In genomic region chr4:57437649-57438048, GRCh38 we compare ENCODE assay signal across 33 cellular contexts.
"Had no signal": no experiment of that assay in that cellular context is flagged by ENCODE, and none has a peak within 500 bp of the region (broad histone marks: within the 10 kb centered on the region; RNA-seq: fewer than 3 reads in every experiment).

No MANE protein-coding gene starts in this region.

- H3K36me3 Mint-ChIP-seq: activated CD4-positive, alpha-beta memory T cell treated with anti-CD3 and anti-CD28 coated beads for 36 hours; activated CD8-positive, alpha-beta memory T cell treated with anti-CD3 and anti-CD28 coated beads, Interleukin-2, amount 10 ng/mL, durations not matched to agents 7 days and 5 days; activated naive CD4-positive, alpha-beta T cell treated with anti-CD3 and anti-CD28 coated beads, Interleukin-2, amount 50 U/mL, for 24 hours; activated naive CD8-positive, alpha-beta T cell treated with anti-CD3 and anti-CD28 coated beads for 36 hours had no signal

- H3K4me1 ChIP-seq: adrenal gland, foreskin keratinocyte, gastrocnemius medialis had no signal

- H3K4me3 Mint-ChIP-seq: activated CD4-positive, alpha-beta memory T cell treated with anti-CD3 and anti-CD28 coated beads for 36 hours; activated CD4-positive, alpha-beta T cell treated with anti-CD3 and anti-CD28 coated beads for 36 hours; activated CD4-positive, alpha-beta T cell treated with anti-CD3 and anti-CD28 coated beads, Interleukin-2, amount 10 ng/mL, durations not matched to agents 24 days and 14 days; activated CD8-positive, alpha-beta memory T cell treated with anti-CD3 and anti-CD28 coated beads, Interleukin-2, amount 10 ng/mL, durations not matched to agents 7 days and 5 days; activated CD8-positive, alpha-beta T cell treated with anti-CD3 and anti-CD28 coated beads, Interleukin-2, amount 10 ng/mL, durations not matched to agents 7 days and 5 days; activated naive CD4-positive, alpha-beta T cell treated with anti-CD3 and anti-CD28 coated beads for 36 hours; activated naive CD4-positive, alpha-beta T cell treated with anti-CD3 and anti-CD28 coated beads, Interleukin-2, amount 50 U/mL, for 24 hours; activated naive CD8-positive, alpha-beta T cell treated with anti-CD3 and anti-CD28 coated beads for 36 hours; activated naive CD8-positive, alpha-beta T cell treated with anti-CD3 and anti-CD28 coated beads, Interleukin-2, amount 50 U/mL, for 24 hours; activated T-helper 1 cell treated with anti-CD3 and anti-CD28 coated beads, Interleukin-12 subunit alpha, Interleukin-12 subunit beta, Interleukin-2, Interleukin-4 antibody, amounts not matched to agents 30 ng/mL and 10 ng/mL and 1 ng/mL, durations not matched to agents 14 hours and 24 hours and 36 hours; effector memory CD8-positive, alpha-beta T cell had no signal

- H3K4me1 Mint-ChIP-seq: activated CD4-positive, alpha-beta T cell treated with anti-CD3 and anti-CD28 coated beads for 36 hours; activated CD4-positive, alpha-beta T cell treated with anti-CD3 and anti-CD28 coated beads, Interleukin-2, amount 10 ng/mL, durations not matched to agents 24 days and 14 days; activated CD8-positive, alpha-beta memory T cell treated with anti-CD3 and anti-CD28 coated beads, Interleukin-2, amount 10 ng/mL, durations not matched to agents 7 days and 5 days; activated naive CD4-positive, alpha-beta T cell treated with anti-CD3 and anti-CD28 coated beads, Interleukin-2, amount 50 U/mL, for 24 hours; activated naive CD8-positive, alpha-beta T cell treated with anti-CD3 and anti-CD28 coated beads for 36 hours; activated naive CD8-positive, alpha-beta T cell treated with anti-CD3 and anti-CD28 coated beads, Interleukin-2, amount 50 U/mL, for 24 hours had no signal

- DNase-seq: activated CD4-positive, alpha-beta memory T cell treated with anti-CD3 and anti-CD28 coated beads for 36 hours; activated CD4-positive, alpha-beta T cell treated with anti-CD3 and anti-CD28 coated beads for 36 hours; activated CD4-positive, alpha-beta T cell treated with anti-CD3 and anti-CD28 coated beads, Interleukin-2, amount 10 ng/mL, durations not matched to agents 24 days and 14 days; activated CD4-positive, CD25-positive, alpha-beta regulatory T cell; activated CD4-positive, CD25-positive, alpha-beta regulatory T cell treated with anti-CD3 and anti-CD28 coated beads, Interleukin-2, amount 50 U/mL, for 72 hours; activated CD8-positive, alpha-beta memory T cell treated with anti-CD3 and anti-CD28 coated beads, Interleukin-2, amount 10 ng/mL, durations not matched to agents 7 days and 5 days; activated CD8-positive, alpha-beta memory T cell treated with anti-CD3 and anti-CD28 coated beads, Interleukin-2, amount 50 U/mL, for 4 hours; activated CD8-positive, alpha-beta T cell treated with anti-CD3 and anti-CD28 coated beads, Interleukin-2, amount 10 ng/mL, durations not matched to agents 7 days and 5 days; activated effector memory CD4-positive, alpha-beta T cell treated with anti-CD3 and anti-CD28 coated beads, Interleukin-2, amount 50 U/mL, for 16 hours; activated naive CD4-positive, alpha-beta T cell treated with anti-CD3 and anti-CD28 coated beads for 36 hours; activated naive CD8-positive, alpha-beta T cell treated with anti-CD3 and anti-CD28 coated beads for 36 hours; activated naive CD8-positive, alpha-beta T cell treated with anti-CD3 and anti-CD28 coated beads, Interleukin-2, amount 50 U/mL, for 24 hours; activated T-cell treated with anti-CD3 and anti-CD28 coated beads, Interleukin-2, amount 50 U/mL, for 1 hour; activated T-cell treated with anti-CD3 and anti-CD28 coated beads, Interleukin-2, amount 50 U/mL, for 48 hours; adrenal gland; amygdala; aorta; body of pancreas; caudate nucleus; cortex of kidney; dermis blood vessel endothelial cell; effector CD4-positive, alpha-beta T cell; effector memory CD8-positive, alpha-beta T cell; erythroblast; foreskin keratinocyte; gastrocnemius medialis; glutamatergic neuron; heart left ventricle; T-helper 2 cell had no signal

- H3K36me3 ChIP-seq: adrenal gland, esophagus muscularis mucosa, gastrocnemius medialis, heart left ventricle had no signal

- H3K9me3 ChIP-seq: adrenal gland, body of pancreas, esophagus muscularis mucosa, gastrocnemius medialis, heart left ventricle had no signal

- H3K9me3 Mint-ChIP-seq: activated CD4-positive, alpha-beta memory T cell treated with anti-CD3 and anti-CD28 coated beads for 36 hours; activated CD4-positive, alpha-beta T cell treated with anti-CD3 and anti-CD28 coated beads, Interleukin-2, amount 10 ng/mL, durations not matched to agents 24 days and 14 days; activated naive CD4-positive, alpha-beta T cell treated with anti-CD3 and anti-CD28 coated beads for 36 hours; activated naive CD4-positive, alpha-beta T cell treated with anti-CD3 and anti-CD28 coated beads, Interleukin-2, amount 50 U/mL, for 24 hours; activated naive CD8-positive, alpha-beta T cell treated with anti-CD3 and anti-CD28 coated beads for 36 hours; activated naive CD8-positive, alpha-beta T cell treated with anti-CD3 and anti-CD28 coated beads, Interleukin-2, amount 50 U/mL, for 24 hours; activated T-helper 1 cell treated with anti-CD3 and anti-CD28 coated beads, Interleukin-12 subunit alpha, Interleukin-12 subunit beta, Interleukin-2, Interleukin-4 antibody, amounts not matched to agents 30 ng/mL and 10 ng/mL and 1 ng/mL, durations not matched to agents 14 hours and 24 hours and 36 hours; activated T-helper 2 cell treated with anti-CD3 and anti-CD28 coated beads, Interferon-gamma antibody, Interleukin-2, Interleukin-4, amounts not matched to agents 10 μg/mL and 5 μg/mL and 100 μg/mL, durations not matched to agents 14 hours and 24 hours and 36 hours had no signal

- ATAC-seq: activated CD4-positive, alpha-beta T cell treated with anti-CD3 and anti-CD28 coated beads for 36 hours; activated CD8-positive, alpha-beta memory T cell treated with anti-CD3 and anti-CD28 coated beads, Interleukin-2, amount 10 ng/mL, durations not matched to agents 7 days and 5 days; activated CD8-positive, alpha-beta T cell treated with anti-CD3 and anti-CD28 coated beads, Interleukin-2, amount 10 ng/mL, durations not matched to agents 7 days and 5 days; activated naive CD8-positive, alpha-beta T cell treated with anti-CD3 and anti-CD28 coated beads, Interleukin-2, amount 50 U/mL, for 24 hours; body of pancreas; effector memory CD8-positive, alpha-beta T cell; foreskin keratinocyte; gastrocnemius medialis; heart left ventricle had no signal

- H3K27me3 ChIP-seq: adrenal gland, body of pancreas, esophagus muscularis mucosa, gastrocnemius medialis had no signal

- H3K27ac Mint-ChIP-seq: activated CD4-positive, alpha-beta memory T cell treated with anti-CD3 and anti-CD28 coated beads for 36 hours; activated CD4-positive, alpha-beta T cell treated with anti-CD3 and anti-CD28 coated beads for 36 hours; activated CD4-positive, alpha-beta T cell treated with anti-CD3 and anti-CD28 coated beads, Interleukin-2, amount 10 ng/mL, durations not matched to agents 24 days and 14 days; activated CD8-positive, alpha-beta memory T cell treated with anti-CD3 and anti-CD28 coated beads, Interleukin-2, amount 10 ng/mL, durations not matched to agents 7 days and 5 days; activated CD8-positive, alpha-beta T cell treated with anti-CD3 and anti-CD28 coated beads, Interleukin-2, amount 10 ng/mL, durations not matched to agents 7 days and 5 days; activated naive CD4-positive, alpha-beta T cell treated with anti-CD3 and anti-CD28 coated beads for 36 hours; activated naive CD4-positive, alpha-beta T cell treated with anti-CD3 and anti-CD28 coated beads, Interleukin-2, amount 50 U/mL, for 24 hours; activated naive CD8-positive, alpha-beta T cell treated with anti-CD3 and anti-CD28 coated beads for 36 hours; activated naive CD8-positive, alpha-beta T cell treated with anti-CD3 and anti-CD28 coated beads, Interleukin-2, amount 50 U/mL, for 24 hours; activated T-helper 1 cell treated with anti-CD3 and anti-CD28 coated beads, Interleukin-12 subunit alpha, Interleukin-12 subunit beta, Interleukin-2, Interleukin-4 antibody, amounts not matched to agents 30 ng/mL and 10 ng/mL and 1 ng/mL, durations not matched to agents 14 hours and 24 hours and 36 hours; activated T-helper 2 cell treated with anti-CD3 and anti-CD28 coated beads, Interferon-gamma antibody, Interleukin-2, Interleukin-4, amounts not matched to agents 10 μg/mL and 5 μg/mL and 100 μg/mL, durations not matched to agents 14 hours and 24 hours and 36 hours; effector memory CD8-positive, alpha-beta T cell had no signal

- H3K4me3 ChIP-seq: adrenal gland, body of pancreas, esophagus muscularis mucosa, gastrocnemius medialis, heart left ventricle had no signal

- H3K27me3 Mint-ChIP-seq: activated CD4-positive, alpha-beta memory T cell treated with anti-CD3 and anti-CD28 coated beads for 36 hours; activated CD4-positive, alpha-beta T cell treated with anti-CD3 and anti-CD28 coated beads for 36 hours; activated CD4-positive, alpha-beta T cell treated with anti-CD3 and anti-CD28 coated beads, Interleukin-2, amount 10 ng/mL, durations not matched to agents 24 days and 14 days; activated CD8-positive, alpha-beta memory T cell treated with anti-CD3 and anti-CD28 coated beads, Interleukin-2, amount 10 ng/mL, durations not matched to agents 7 days and 5 days; activated naive CD4-positive, alpha-beta T cell treated with anti-CD3 and anti-CD28 coated beads, Interleukin-2, amount 50 U/mL, for 24 hours; activated naive CD8-positive, alpha-beta T cell treated with anti-CD3 and anti-CD28 coated beads for 36 hours; activated naive CD8-positive, alpha-beta T cell treated with anti-CD3 and anti-CD28 coated beads, Interleukin-2, amount 50 U/mL, for 24 hours; effector memory CD8-positive, alpha-beta T cell had no signal

- H3K27ac ChIP-seq: adrenal gland, body of pancreas, esophagus muscularis mucosa, foreskin keratinocyte, gastrocnemius medialis, heart left ventricle had no signal
